ENCODE assay signal across 26 cellular contexts in genomic region chr2:187687585-187687984, GRCh38.
"Had no signal": no experiment of that assay in that cellular context is flagged by ENCODE, and none has a peak within 500 bp of the region (broad histone marks: within the 10 kb centered on the region; RNA-seq: fewer than 3 reads in every experiment).

No MANE protein-coding gene starts in this region.

- FAIRE-seq: endometrium, islet of Langerhans, keratinocyte had no signal

- H3K36me3 ChIP-seq: colonic mucosa, esophagus squamous epithelium, gastrocnemius medialis, heart right ventricle, left lung, lower lobe of right lung had no signal

- H3K27me3 ChIP-seq: colonic mucosa, esophagus squamous epithelium, gastrocnemius medialis, heart right ventricle, left lung had no signal

- DNase-seq: colonic mucosa; cortex of kidney; effector CD8-positive, alpha-beta T cell; effector memory CD8-positive, alpha-beta T cell; endodermal cell; erythroblast; esophagus squamous epithelium; foreskin fibroblast; foreskin melanocyte; gastrocnemius medialis; glutamatergic neuron; head of caudate nucleus; heart right ventricle; hippocampal formation; left cardiac atrium; left lung; left ventricle myocardium superior; lower lobe of right lung; mesenchymal stem cell; mucosa of descending colon; naive B cell had no signal

- H3K4me3 ChIP-seq: colonic mucosa, esophagus squamous epithelium, gastrocnemius medialis, heart right ventricle, left lung, lower lobe of right lung, mucosa of descending colon had no signal

- H3K4me1 ChIP-seq: colonic mucosa, esophagus squamous epithelium, gastrocnemius medialis, heart right ventricle, left lung, lower lobe of right lung had no signal

- H3K27ac ChIP-seq: colonic mucosa, epithelial cell of prostate, esophagus squamous epithelium, gastrocnemius medialis, heart right ventricle, left lung, lower lobe of right lung had no signal

- H3K9me3 ChIP-seq: colonic mucosa, esophagus squamous epithelium, gastrocnemius medialis, heart right ventricle, left lung, lower lobe of right lung, mucosa of descending colon had no signal

- ATAC-seq: effector memory CD8-positive, alpha-beta T cell; esophagus mucosa; gastrocnemius medialis; heart right ventricle; left cardiac atrium; left lung; left ventricle myocardium superior; lower lobe of right lung; mucosa of descending colon had no signal
